ENCODE assay signal across 1 cellular context in the genomic region with DNA sequence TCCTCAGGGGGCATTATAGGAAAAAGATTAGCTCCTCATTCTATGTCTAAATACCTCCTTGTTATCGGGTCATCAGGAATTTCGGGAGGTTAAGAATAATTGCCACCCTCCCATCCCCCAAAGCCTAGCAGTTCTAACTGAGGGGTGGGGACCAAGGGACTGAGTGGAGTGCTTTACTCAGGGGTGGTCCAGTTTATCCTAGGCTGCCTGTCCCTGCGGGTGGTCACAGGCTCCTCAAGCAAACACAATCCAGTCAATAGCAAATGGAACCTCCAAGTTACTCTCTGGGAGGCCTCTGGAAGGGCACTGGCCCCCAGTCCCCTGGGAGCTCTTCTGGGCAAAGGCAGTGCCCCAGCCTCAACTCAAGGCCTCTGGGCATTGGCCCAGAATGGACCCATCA.
TF ChIP-seq lines count a peak whose summit lies in the region.

No MANE protein-coding gene starts in this region.

TF ChIP-seq in WTC11, 78 proteins besides CTCF, POLR2A, EP300 and RAD21 (continued from another document):
- TF ChIP-seq, protein P1, sequence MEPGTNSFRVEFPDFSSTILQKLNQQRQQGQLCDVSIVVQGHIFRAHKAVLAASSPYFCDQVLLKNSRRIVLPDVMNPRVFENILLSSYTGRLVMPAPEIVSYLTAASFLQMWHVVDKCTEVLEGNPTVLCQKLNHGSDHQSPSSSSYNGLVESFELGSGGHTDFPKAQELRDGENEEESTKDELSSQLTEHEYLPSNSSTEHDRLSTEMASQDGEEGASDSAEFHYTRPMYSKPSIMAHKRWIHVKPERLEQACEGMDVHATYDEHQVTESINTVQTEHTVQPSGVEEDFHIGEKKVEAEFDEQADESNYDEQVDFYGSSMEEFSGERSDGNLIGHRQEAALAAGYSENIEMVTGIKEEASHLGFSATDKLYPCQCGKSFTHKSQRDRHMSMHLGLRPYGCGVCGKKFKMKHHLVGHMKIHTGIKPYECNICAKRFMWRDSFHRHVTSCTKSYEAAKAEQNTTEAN (CRISPR knock-in tag; IDR thresholded peaks at IDR 0.05), result no peak
